ENCODE assay signal across 1 cellular context in genomic region chr5:113002423-113002822, GRCh38.
TF ChIP-seq lines count a peak whose summit lies in the region.

No MANE protein-coding gene starts in this region.

TF ChIP-seq in HepG2, 621 proteins besides CTCF, POLR2A, EP300 and RAD21 (continued from another document and continues in another):
- no peak for TF ChIP-seq ZHX2 (IDR thresholded peaks at IDR 0.05; ENCODE audit: low read depth)
- TF ChIP-seq ZHX2 (CRISPR knock-in tag; IDR thresholded peaks at IDR 0.05; ENCODE audit: borderline replicate concordance), result no peak
- TF ChIP-seq ZNF430 (CRISPR knock-in tag; IDR thresholded peaks at IDR 0.05), result no peak
- no peak for TF ChIP-seq CBX5 (CRISPR knock-in tag; IDR thresholded peaks at IDR 0.05; ENCODE audit: borderline replicate concordance)
- 0 out of 2 replicates have a peak, but pooled peaks have one; percentile 23 for TF ChIP-seq HOMEZ (CRISPR knock-in tag; IDR thresholded peaks at IDR 0.05; ENCODE audit: low read depth)
- TF ChIP-seq ZFP41 (CRISPR knock-in tag; IDR thresholded peaks at IDR 0.05; ENCODE audit: borderline replicate concordance), result no peak
- no peak for TF ChIP-seq THRA (CRISPR knock-in tag; IDR thresholded peaks at IDR 0.05; ENCODE audit: borderline replicate concordance)
- no peak for TF ChIP-seq ZBTB37 (CRISPR knock-in tag; IDR thresholded peaks at IDR 0.05)
- TF ChIP-seq ZKSCAN5 (CRISPR knock-in tag; IDR thresholded peaks at IDR 0.05), result no peak
- 0 out of 2 replicates have a peak, but pooled peaks have one; percentile 37 for TF ChIP-seq ZBTB38 (CRISPR knock-in tag; IDR thresholded peaks at IDR 0.05)
- no peak for TF ChIP-seq THAP7 (CRISPR knock-in tag; IDR thresholded peaks at IDR 0.05)
- TF ChIP-seq ZBTB26 (CRISPR knock-in tag; IDR thresholded peaks at IDR 0.05; ENCODE audit: borderline replicate concordance), result no peak
- no peak for TF ChIP-seq ZNF720 (CRISPR knock-in tag; IDR thresholded peaks at IDR 0.05)
- no peak for TF ChIP-seq ZNF569 (CRISPR knock-in tag; IDR thresholded peaks at IDR 0.05; ENCODE audit: borderline replicate concordance)
- no peak for TF ChIP-seq ZNF350 (CRISPR knock-in tag; IDR thresholded peaks at IDR 0.05; ENCODE audit: borderline replicate concordance, low read depth)
- no peak for TF ChIP-seq MTF2 (CRISPR knock-in tag; IDR thresholded peaks at IDR 0.05; ENCODE audit: borderline replicate concordance)
- TF ChIP-seq ZNF609 (CRISPR knock-in tag; IDR thresholded peaks at IDR 0.05; ENCODE audit: borderline replicate concordance), result no peak
- no peak for TF ChIP-seq CC2D1A (CRISPR knock-in tag; IDR thresholded peaks at IDR 0.05)
- no peak for TF ChIP-seq SNAPC4 (CRISPR knock-in tag; IDR thresholded peaks at IDR 0.05)
- TF ChIP-seq TEF (CRISPR knock-in tag; IDR thresholded peaks at IDR 0.05), result no peak
- TF ChIP-seq SOX13 (IDR thresholded peaks at IDR 0.05), result no peak
- TF ChIP-seq SOX13 (CRISPR knock-in tag; conservative IDR thresholded peaks at IDR 0.05 in 1 of 2, IDR thresholded peaks at IDR 0.05 in 1 of 2), result peak in 1 of 2 experiments; percentile 9; a peak in 1 of 4 replicates
- 0 out of 2 replicates have a peak, but pooled peaks have one; percentile 29 for TF ChIP-seq PITX1 (CRISPR knock-in tag; IDR thresholded peaks at IDR 0.05)
- peak; percentile 97 for TF ChIP-seq ZNF121 (CRISPR knock-in tag; IDR thresholded peaks at IDR 0.05)
- peak; percentile 46; the same call in 1 of the 2 replicates for TF ChIP-seq ZNF670 (CRISPR knock-in tag; IDR thresholded peaks at IDR 0.05; ENCODE audit: borderline replicate concordance)
